In genomic region chr13:82802528-82802927, GRCh38 we compare ENCODE assay signal across 10 cellular contexts.
"Had no signal": no experiment of that assay in that cellular context is flagged by ENCODE, and none has a peak within 500 bp of the region (broad histone marks: within the 10 kb centered on the region; RNA-seq: fewer than 3 reads in every experiment).

No MANE protein-coding gene starts in this region.

- ATAC-seq: HCT116, HepG2 had no signal

- H3K27me3 Mint-ChIP-seq: IgD-negative memory B cell had no signal

- H3K4me1 ChIP-seq: HAP-1 had no signal

- H3K4me3 Mint-ChIP-seq: HFFc6, IgD-negative memory B cell had no signal

- H3K36me3 Mint-ChIP-seq: IgD-negative memory B cell had no signal

- H3K27ac Mint-ChIP-seq: HFFc6, IgD-negative memory B cell had no signal

- H3K9me3 Mint-ChIP-seq: HFFc6 had no signal

- DNase-seq: GOT3, H7, HFFc6, KBM-7 had no signal

- H3K9me3 ChIP-seq: HAP-1 had no signal

- H3K27ac ChIP-seq: GM23248, HL-60 had no signal

- H3K36me3 ChIP-seq: HAP-1 had no signal

- H3K4me3 ChIP-seq: GM23248, HAP-1 had no signal

- H3K4me1 Mint-ChIP-seq: IgD-negative memory B cell had no signal
